2 cellular contexts compared by ENCODE assay signal in the genomic region with DNA sequence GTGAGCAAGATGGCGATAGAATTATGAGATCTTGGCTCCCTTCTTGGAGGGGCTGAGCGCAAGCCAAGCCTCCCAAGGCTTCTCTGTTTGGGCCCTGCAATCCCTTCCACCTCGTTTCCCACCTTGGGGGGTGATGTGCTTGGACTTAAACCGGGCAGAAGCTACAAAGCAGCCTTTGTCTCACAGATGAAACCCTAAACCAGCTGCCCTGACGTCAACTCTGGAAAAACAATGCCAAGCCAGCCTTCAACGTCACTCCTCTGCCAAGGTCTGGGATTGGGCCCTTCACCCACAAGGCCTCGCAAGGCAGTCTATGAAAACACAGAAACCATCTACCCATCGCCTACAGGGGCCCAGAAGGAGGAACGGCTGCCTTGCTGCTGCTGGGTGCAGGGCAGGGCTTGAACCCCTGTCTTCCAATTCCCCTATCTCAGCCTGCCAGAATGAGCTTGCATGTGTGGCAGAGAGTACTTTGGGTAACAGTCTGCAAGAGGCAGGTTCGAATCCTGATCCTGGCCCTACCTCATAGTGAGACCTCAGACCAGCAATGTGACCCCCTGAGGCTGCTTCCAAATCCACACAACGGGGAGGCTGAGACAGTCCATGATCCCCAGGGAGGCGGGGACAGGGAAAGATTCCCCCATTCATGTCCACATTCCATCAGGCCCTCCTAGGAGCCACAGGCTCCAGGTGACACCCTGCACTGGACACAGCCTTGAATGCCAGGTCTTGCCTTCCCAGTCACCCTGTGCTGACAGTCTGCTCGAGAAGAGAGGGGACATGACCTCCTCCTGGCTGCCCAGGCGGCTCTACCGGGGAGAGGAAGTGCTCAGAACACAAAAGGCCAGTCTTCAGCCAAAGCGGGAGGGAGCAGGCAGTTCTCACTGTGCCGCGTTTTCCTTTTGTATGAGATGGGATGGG.
A peak's percentile ranks its signal among the peaks of the same experiment; 100 is the strongest.
TF ChIP-seq lines count a peak whose summit lies in the region.

No MANE protein-coding gene starts in this region.

TF ChIP-seq in A549, 52 proteins besides CTCF, POLR2A, EP300 and RAD21:
- TF ChIP-seq ZNF302 (CRISPR knock-in tag; IDR thresholded peaks at IDR 0.05) (no peak), RNF2 (IDR thresholded peaks at IDR 0.05; ENCODE audit: borderline replicate concordance, low read depth) (no peak), BHLHE40 (IDR thresholded peaks at IDR 0.05; ENCODE audit: low read depth, low read length) (no peak), TFCP2L1 (CRISPR knock-in tag; IDR thresholded peaks at IDR 0.05) (no peak), CBX2 (IDR thresholded peaks at IDR 0.05; ENCODE audit: borderline replicate concordance, low read depth) (no peak), MAFK (IDR thresholded peaks at IDR 0.05; ENCODE audit: partially characterized antibody) (no peak), FOXS1 (CRISPR knock-in tag; IDR thresholded peaks at IDR 0.05) (no peak), MAZ (IDR thresholded peaks at IDR 0.05; ENCODE audit: borderline replicate concordance, low read depth, low read length) (no peak), HEYL (CRISPR knock-in tag; IDR thresholded peaks at IDR 0.05) (no peak), SMC3 (IDR thresholded peaks at IDR 0.05) (no peak), SREBF2 (IDR thresholded peaks at IDR 0.05) (no peak), ZSCAN20 (CRISPR knock-in tag; IDR thresholded peaks at IDR 0.05) (no peak), CHD2 (IDR thresholded peaks at IDR 0.05; ENCODE audit: low read length, partially characterized antibody) (no peak), ZFP36 (IDR thresholded peaks at IDR 0.05; ENCODE audit: borderline replicate concordance, partially characterized antibody) (no peak)
- TF ChIP-seq, protein P1, sequence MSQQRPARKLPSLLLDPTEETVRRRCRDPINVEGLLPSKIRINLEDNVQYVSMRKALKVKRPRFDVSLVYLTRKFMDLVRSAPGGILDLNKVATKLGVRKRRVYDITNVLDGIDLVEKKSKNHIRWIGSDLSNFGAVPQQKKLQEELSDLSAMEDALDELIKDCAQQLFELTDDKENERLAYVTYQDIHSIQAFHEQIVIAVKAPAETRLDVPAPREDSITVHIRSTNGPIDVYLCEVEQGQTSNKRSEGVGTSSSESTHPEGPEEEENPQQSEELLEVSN (IDR thresholded peaks at IDR 0.05; ENCODE audit: borderline replicate concordance, low read depth), result no peak
- TF ChIP-seq, protein P2, sequence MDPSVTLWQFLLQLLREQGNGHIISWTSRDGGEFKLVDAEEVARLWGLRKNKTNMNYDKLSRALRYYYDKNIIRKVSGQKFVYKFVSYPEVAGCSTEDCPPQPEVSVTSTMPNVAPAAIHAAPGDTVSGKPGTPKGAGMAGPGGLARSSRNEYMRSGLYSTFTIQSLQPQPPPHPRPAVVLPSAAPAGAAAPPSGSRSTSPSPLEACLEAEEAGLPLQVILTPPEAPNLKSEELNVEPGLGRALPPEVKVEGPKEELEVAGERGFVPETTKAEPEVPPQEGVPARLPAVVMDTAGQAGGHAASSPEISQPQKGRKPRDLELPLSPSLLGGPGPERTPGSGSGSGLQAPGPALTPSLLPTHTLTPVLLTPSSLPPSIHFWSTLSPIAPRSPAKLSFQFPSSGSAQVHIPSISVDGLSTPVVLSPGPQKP (IDR thresholded peaks at IDR 0.05; ENCODE audit: low read depth, low read length), result no peak

TF ChIP-seq in H1, 55 proteins besides CTCF, POLR2A, EP300 and RAD21:
- TF ChIP-seq TEAD4 (IDR thresholded peaks at IDR 0.05; ENCODE audit: low read depth, low read length), result 0 out of 2 replicates have a peak, but pooled peaks have one; percentile 11
- no peak for TF ChIP-seq TBP (IDR thresholded peaks at IDR 0.05; ENCODE audit: low read depth, low read length)
- TF ChIP-seq, protein P3, sequence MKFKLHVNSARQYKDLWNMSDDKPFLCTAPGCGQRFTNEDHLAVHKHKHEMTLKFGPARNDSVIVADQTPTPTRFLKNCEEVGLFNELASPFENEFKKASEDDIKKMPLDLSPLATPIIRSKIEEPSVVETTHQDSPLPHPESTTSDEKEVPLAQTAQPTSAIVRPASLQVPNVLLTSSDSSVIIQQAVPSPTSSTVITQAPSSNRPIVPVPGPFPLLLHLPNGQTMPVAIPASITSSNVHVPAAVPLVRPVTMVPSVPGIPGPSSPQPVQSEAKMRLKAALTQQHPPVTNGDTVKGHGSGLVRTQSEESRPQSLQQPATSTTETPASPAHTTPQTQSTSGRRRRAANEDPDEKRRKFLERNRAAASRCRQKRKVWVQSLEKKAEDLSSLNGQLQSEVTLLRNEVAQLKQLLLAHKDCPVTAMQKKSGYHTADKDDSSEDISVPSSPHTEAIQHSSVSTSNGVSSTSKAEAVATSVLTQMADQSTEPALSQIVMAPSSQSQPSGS (IDR thresholded peaks at IDR 0.05; ENCODE audit: low read length), result 0 out of 2 replicates have a peak, but pooled peaks have one; percentile 40
- peak; percentile 29 for TF ChIP-seq ASH2L (IDR thresholded peaks at IDR 0.05; ENCODE audit: low read length)
- peak; percentile 81 for TF ChIP-seq CREB1 (IDR thresholded peaks at IDR 0.05)
